Comparison of ENCODE assay signal across 17 cellular contexts in the genomic region with DNA sequence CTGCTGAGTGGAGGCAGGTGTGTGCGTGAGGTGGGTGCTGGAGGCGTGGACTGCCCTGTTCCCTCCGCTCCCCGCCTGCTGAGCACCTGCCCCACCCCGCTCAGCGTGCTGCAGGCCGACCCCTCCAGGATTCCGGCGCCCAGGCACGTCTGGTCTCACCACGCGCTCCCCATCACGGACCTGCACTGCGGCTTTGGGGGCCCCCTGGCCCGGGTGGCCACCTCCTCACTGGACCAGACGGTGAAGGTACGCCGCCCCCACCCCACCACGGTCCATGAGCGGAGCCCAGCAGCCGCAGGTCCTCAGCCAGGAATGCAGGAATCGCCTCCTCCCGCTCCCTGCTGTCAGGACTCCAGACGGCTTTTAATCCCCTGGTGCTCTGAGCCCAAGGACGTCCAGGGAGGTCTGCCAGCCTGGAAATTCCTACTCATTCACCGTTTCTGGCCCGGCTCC. TPM values are rescaled to one million over a fixed set of nuclear protein-coding genes. Genes with fewer than 3 reads are reported as not detected.
DNase-seq lines count a peak whose midpoint lies in the region; ATAC-seq, FAIRE-seq and TF ChIP-seq lines count a peak whose summit lies in the region.
"Had no signal": no experiment of that assay in that cellular context is flagged by ENCODE, and none has a peak within 500 bp of the region (broad histone marks: within the 10 kb centered on the region; RNA-seq: fewer than 3 reads in every experiment).

No MANE protein-coding gene starts in this region.

- H2AK9ac ChIP-seq in IMR-90 (replicated peaks; ENCODE audit: low read depth, low read length, poor library complexity) = no peak overlapping the region

- H2BK15ac ChIP-seq in IMR-90 (ENCODE audit: low read depth, low read length) = no peak overlapping the region
- no peak overlapping the region for H2BK15ac ChIP-seq in mesendoderm (replicated peaks; ENCODE audit: low read depth)

- H3K79me1 ChIP-seq in IMR-90 (ENCODE audit: low read depth in 1 of 2, low read length in 2 of 2) (peaks cover 0 to 19% of the 10 kb centered on the region in 2 experiments; a peak in 3 of 4 replicates), mesendoderm (ENCODE audit: low read length) (peaks cover 3% of the 10 kb centered on the region)

- no peak overlapping the region for H3K4me2 ChIP-seq in IMR-90 (ENCODE audit: low read depth, low read length)
- no peak overlapping the region for H3K4me2 ChIP-seq in mesendoderm (ENCODE audit: low read length)

- H3K4me3 Mint-ChIP-seq in activated CD4-positive, alpha-beta memory T cell treated with anti-CD3 and anti-CD28 coated beads, Interleukin-2, amount 10 ng/mL, durations not matched to agents 7 days and 5 days = no peak overlapping the region
- H3K4me3 Mint-ChIP-seq in T-cell = no peak overlapping the region
- H3K4me3 Mint-ChIP-seq: CD8-positive, alpha-beta memory T cell had no signal

- H2BK20ac ChIP-seq in IMR-90 (ENCODE audit: low read depth, low read length) = no peak overlapping the region

- H3K27me3 ChIP-seq in IMR-90 (ENCODE audit: control insufficient read depth, insufficient read depth, low read length) (no peaks in the 10 kb centered on the region), adrenal gland (no peaks in the 10 kb centered on the region), mesendoderm (ENCODE audit: insufficient read depth, low read length, poor library complexity) (no peaks in the 10 kb centered on the region)
- H3K27me3 ChIP-seq: SJSA1 had no signal

- intact Hi-C loops in IMR-90 (cut with micrococcal nuclease) (no loop called here), adrenal gland (cut with DNase I) (loop anchor here in 1 of 2 donors (10.0 kb wide), 1 partner anchor 215 kb away; no protein-coding TSS in a partner anchor)

- H4K20me1 ChIP-seq in IMR-90 (ENCODE audit: insufficient read depth, low read length) = peaks cover 3% of the 10 kb centered on the region

- H2BK5ac ChIP-seq in IMR-90 (ENCODE audit: low read depth, low read length, poor library complexity, severe bottlenecking) = no peak overlapping the region
- no peak overlapping the region for H2BK5ac ChIP-seq in mesendoderm (ENCODE audit: low read length)

- H2AK5ac ChIP-seq in IMR-90 (ENCODE audit: low read depth, low read length) (no peak overlapping the region), mesendoderm (ENCODE audit: low read length) (no peak overlapping the region)

- H3K23ac ChIP-seq in IMR-90 (ENCODE audit: low read depth, low read length) = no peak overlapping the region
- H3K23ac ChIP-seq in mesendoderm (ENCODE audit: low read length) = no peak overlapping the region

- TF ChIP-seq CTCF in D721Med (IDR thresholded peaks at IDR 0.05; ENCODE audit: insufficient read depth, missing control alignments) (no peak), IMR-90 (conservative IDR thresholded peaks at IDR 0.05; ENCODE audit: low read depth, low read length) (no peak), adrenal gland (IDR thresholded peaks at IDR 0.05) (no peak)

- no peaks in the 10 kb centered on the region for H3K9me1 ChIP-seq in IMR-90 (ENCODE audit: insufficient read depth, low read length)

- CTCF ChIA-PET in IMR-90 (lab: Yijun Ruan, JAX) (no interaction called here), T-cell (lab: Charles Lee) (no interaction called here)
- CTCF ChIA-PET in activated CD4-positive, alpha-beta memory T cell treated with anti-CD3 and anti-CD28 coated beads, Interleukin-2, amount 10 ng/mL, durations not matched to agents 7 days and 5 days (lab: Charles Lee) = no interaction called here

- H3K27me3 Mint-ChIP-seq in activated CD4-positive, alpha-beta memory T cell treated with anti-CD3 and anti-CD28 coated beads, Interleukin-2, amount 10 ng/mL, durations not matched to agents 7 days and 5 days = no peaks in the 10 kb centered on the region
- no peaks in the 10 kb centered on the region for H3K27me3 Mint-ChIP-seq in T-cell
- H3K27me3 Mint-ChIP-seq: CD8-positive, alpha-beta memory T cell had no signal

- H3K4ac ChIP-seq in IMR-90 (ENCODE audit: low read depth, low read length) (no peak overlapping the region), mesendoderm (ENCODE audit: low read depth, low read length) (no peak overlapping the region)

- TF ChIP-seq POLR2A in IMR-90 (IDR thresholded peaks at IDR 0.05; ENCODE audit: low read depth, low read length) (no peak), adrenal gland (IDR thresholded peaks at IDR 0.05) (peak in 1 of 2 donors; percentile 28)

- H3K36me3 ChIP-seq in IMR-90 (ENCODE audit: control insufficient read depth, insufficient read depth, low read length) (peaks cover 51% of the 10 kb centered on the region), adrenal gland (replicated peaks in 1 of 2) (peaks cover 0 to 18% of the 10 kb centered on the region in 2 donors), mesendoderm (ENCODE audit: control insufficient read depth, insufficient read depth, low read length) (peaks cover 8% of the 10 kb centered on the region)

- no peak overlapping the region for H3K27ac ChIP-seq in IMR-90 (ENCODE audit: insufficient read depth, low read length)
- H3K27ac ChIP-seq in adrenal gland = peak overlapping the region; percentile 39 to 91 (median 79)
- H3K27ac ChIP-seq in mesendoderm (ENCODE audit: low read depth, low read length) = no peak overlapping the region
- H3K27ac ChIP-seq: BLaER1 treated with 17β-estradiol and CSF1 and Interleukin-3, amounts not matched to agents 10 nM and 100 nM; SJSA1 had no signal

- H3K4me1 Mint-ChIP-seq in activated CD4-positive, alpha-beta memory T cell treated with anti-CD3 and anti-CD28 coated beads, Interleukin-2, amount 10 ng/mL, durations not matched to agents 7 days and 5 days = peaks cover 10% of the 10 kb centered on the region
- H3K4me1 Mint-ChIP-seq in T-cell = peaks cover 2 to 7% (median 6%) of the 10 kb centered on the region in 3 donors

- no TSS peak for BruUV-seq in IMR-90 (replicated peaks; lab: Mats Ljungman, UMichigan)

- H3K9me3 ChIP-seq in IMR-90 (ENCODE audit: control insufficient read depth, insufficient read depth, low read length) (no peaks in the 10 kb centered on the region), adrenal gland (replicated peaks in 1 of 3) (no peaks in the 10 kb centered on the region)
- H3K9me3 ChIP-seq: SJSA1 had no signal

- H3K79me2 ChIP-seq in mesendoderm (ENCODE audit: control insufficient read depth, insufficient read depth, low read length) = peaks cover 6% of the 10 kb centered on the region

- no peak for FAIRE-seq in D721Med (lab: Jason Lieb, UNC)

- POLR2A ChIA-PET in IMR-90 (lab: Charles Lee; ENCODE audit: unreplicated experiment) = no interaction called here
- POLR2A ChIA-PET in activated CD4-positive, alpha-beta memory T cell treated with anti-CD3 and anti-CD28 coated beads, Interleukin-2, amount 10 ng/mL, durations not matched to agents 7 days and 5 days (lab: Charles Lee) = no interaction called here
- POLR2A ChIA-PET in T-cell (lab: Charles Lee) = interaction anchor here in 1 of 2 donors (0.6 kb wide), 1 partner anchor 40 kb away, joined by 5 read pairs; no protein-coding TSS in a partner anchor

- no peak overlapping the region for H2BK120ac ChIP-seq in IMR-90 (ENCODE audit: low read depth, low read length)
- H2BK120ac ChIP-seq in mesendoderm (ENCODE audit: low read depth, low read length) = no peak overlapping the region

- no peak overlapping the region for H4K91ac ChIP-seq in IMR-90 (ENCODE audit: insufficient read depth, low read depth, low read length)

- no peaks in the 10 kb centered on the region for H3K9me3 Mint-ChIP-seq in activated CD4-positive, alpha-beta memory T cell treated with anti-CD3 and anti-CD28 coated beads, Interleukin-2, amount 10 ng/mL, durations not matched to agents 7 days and 5 days
- no peaks in the 10 kb centered on the region for H3K9me3 Mint-ChIP-seq in T-cell
- H3K9me3 Mint-ChIP-seq: CD8-positive, alpha-beta memory T cell had no signal

- H3K14ac ChIP-seq in IMR-90 (replicated peaks; ENCODE audit: low read depth, low read length) = no peak overlapping the region

- H3K9ac ChIP-seq in IMR-90 (ENCODE audit: low read depth, low read length) = no peak overlapping the region
- no peak overlapping the region for H3K9ac ChIP-seq in mesendoderm (ENCODE audit: low read length)

- H3K27ac Mint-ChIP-seq in activated CD4-positive, alpha-beta memory T cell treated with anti-CD3 and anti-CD28 coated beads, Interleukin-2, amount 10 ng/mL, durations not matched to agents 7 days and 5 days = no peak overlapping the region
- no peak overlapping the region for H3K27ac Mint-ChIP-seq in T-cell

- dilution Hi-C loops in IMR-90 (cut with HindIII; ENCODE audit: low sequenced_read_pairs, unreplicated experiment) = no loop called here

- H3K56ac ChIP-seq in IMR-90 (ENCODE audit: extremely low read depth, insufficient read depth, low read length) = no peak overlapping the region
- H3K56ac ChIP-seq in mesendoderm (ENCODE audit: low read length) = no peak overlapping the region

- TF ChIP-seq RAD21 in IMR-90 (IDR thresholded peaks at IDR 0.05; ENCODE audit: low read length) = no peak

- H3K4me1 ChIP-seq in IMR-90 (ENCODE audit: control insufficient read depth, insufficient read depth, low read length) (no peaks in the 10 kb centered on the region; the same call in 1 of the 2 replicates), adrenal gland (replicated peaks in 1 of 2) (peaks cover 15 to 28% of the 10 kb centered on the region in 2 donors), mesendoderm (ENCODE audit: control insufficient read depth, low read depth, low read length) (no peaks in the 10 kb centered on the region)

- DNase-seq in D721Med (ENCODE audit: insufficient read length, low spot score) (peak; percentile 64), IMR-90 (no peak), adrenal gland (peak; percentile 87 to 92 (median 91)), mesendoderm (peak; percentile 42), cerebellar cortex (ENCODE audit: low spot score) (no peak), T-cell (no peak), amygdala (lab: John Stamatoyannopoulos, UW) (no peak)
- DNase-seq in activated CD4-positive, alpha-beta memory T cell treated with anti-CD3 and anti-CD28 coated beads, Interleukin-2, amount 10 ng/mL, durations not matched to agents 7 days and 5 days = no peak
- DNase-seq: NCI-H1417 treated with DMSO at 0.1 percent for 48 hours, NCI-H187 treated with DMSO at 0.1 percent for 48 hours, NCI-H2227 treated with DMSO at 0.1 percent for 48 hours, NCI-H524 had no signal

- ATAC-seq in IMR-90 (ENCODE audit: low read depth) (no peak), T-cell (replicated peaks in 1 of 4) (no peak)

- no peak overlapping the region for H3K4me3 ChIP-seq in IMR-90 (ENCODE audit: insufficient read depth, low read depth, low read length)
- no peak overlapping the region for H3K4me3 ChIP-seq in adrenal gland
- no peak overlapping the region for H3K4me3 ChIP-seq in mesendoderm (ENCODE audit: low read length)
- H3K4me3 ChIP-seq: BLaER1 treated with 17β-estradiol and CSF1 and Interleukin-3, amounts not matched to agents 10 nM and 100 nM; SJSA1 had no signal

- peaks cover 20% of the 10 kb centered on the region for H3K36me3 Mint-ChIP-seq in activated CD4-positive, alpha-beta memory T cell treated with anti-CD3 and anti-CD28 coated beads, Interleukin-2, amount 10 ng/mL, durations not matched to agents 7 days and 5 days (ENCODE audit: low read depth)
- H3K36me3 Mint-ChIP-seq in T-cell = peaks cover 13% of the 10 kb centered on the region

- 90% methylated on average over 18 of the region's 27 CpGs; no CpG with 5 or more reads in 1 of the 2 experiments for WGBS in IMR-90 (ENCODE audit: extremely low coverage in 2 of 2, insufficient read length in 1 of 2), 2 experiments
- 45 to 64% (median 52%) methylated on average over 9 to 27 of the region's 27 CpGs for WGBS in adrenal gland, 4 donors
- whole genome bisulfite sequencing in mesendoderm (ENCODE audit: extremely low coverage, insufficient coverage, low lambda C conversion rate) = no CpG with 5 or more reads among the region's 27 CpGs

- in situ Hi-C loops in IMR-90 (cut with MboI; ENCODE audit: low sequenced_read_pairs) = no loop called here

- peak overlapping the region; percentile 43 for H2AFZ ChIP-seq in IMR-90 (replicated peaks; ENCODE audit: low read length, poor library complexity)

- H4K5ac ChIP-seq in IMR-90 (ENCODE audit: low read depth, low read length) (no peak overlapping the region), mesendoderm (ENCODE audit: low read length) (no peak overlapping the region)

- H4K8ac ChIP-seq in IMR-90 (ENCODE audit: low read depth in 2 of 2, low read length in 2 of 2) (no peak overlapping the region), mesendoderm (ENCODE audit: low read depth, low read length) (no peak overlapping the region)

- H3K18ac ChIP-seq in IMR-90 (ENCODE audit: low read depth, low read length) = no peak overlapping the region
- no peak overlapping the region for H3K18ac ChIP-seq in mesendoderm (ENCODE audit: low read length)

RNA-seq across cellular contexts. Expression of gene WDR18, which starts 6.0 kb away (rescaled TPM):
- 37.1 and 38.9 TPM in 2 replicates for total RNA-seq in IMR-90 (2012; rRNA removed)
- 56.9 and 74.5 TPM in 2 replicates for polyA plus RNA-seq in IMR-90 (2012; rRNA removed)
- polyA plus RNA-seq in IMR-90 (2012; cell fraction: cytosol; rRNA removed) = 28.1 and 66.5 TPM in 2 replicates
- polyA plus RNA-seq in IMR-90 (2012; cell fraction: nucleus; rRNA removed; ENCODE audit: low replicate concordance) = 114 and 350 TPM in 2 replicates
- 10 to 100 TPM; 24.2 to 78.7 (median 53.8) TPM for total RNA-seq in adrenal gland
- 100 to 1,000 TPM in 1 of 3 donors, 10 to 100 TPM in 1, 1 to 10 TPM in 1; 5.4 to 140 (median 98.6) TPM for polyA plus RNA-seq in adrenal gland
- 61.9 TPM for polyA plus RNA-seq in mesendoderm (2013, experiment 1 of 2)
- polyA plus RNA-seq in mesendoderm (2013, experiment 2 of 2) = 58.1 TPM
- 10 to 100 TPM; 42.0 to 44.3 TPM for total RNA-seq in activated CD4-positive, alpha-beta memory T cell treated with anti-CD3 and anti-CD28 coated beads, Interleukin-2, amount 10 ng/mL, durations not matched to agents 7 days and 5 days
- 10 to 100 TPM; 24.6 to 65.9 (median 53.5) TPM for total RNA-seq in T-cell

RNA-seq across cellular contexts. Expression of gene GRIN3B, which starts 10.1 kb away (rescaled TPM):
- total RNA-seq in IMR-90 (2012; rRNA removed) (under 0.01 and 0.28 TPM in 2 replicates), adrenal gland (under 1 TPM in 3 of 8 donors, not detected in 5; 0.08 to 0.18 (median 0.14) TPM), T-cell (under 1 TPM in 3 of 5 donors, not detected in 2; 0.07 to 0.44 (median 0.09) TPM)
- polyA plus RNA-seq in IMR-90 (2012; rRNA removed) (0.91 and 1.8 TPM in 2 replicates), adrenal gland (under 1 TPM in 1 of 3 donors, not detected in 2; 0.24 TPM)
- 1.0 and 2.6 TPM in 2 replicates for polyA plus RNA-seq in IMR-90 (2012; cell fraction: cytosol; rRNA removed)
- 6.9 and 13.4 TPM in 2 replicates for polyA plus RNA-seq in IMR-90 (2012; cell fraction: nucleus; rRNA removed; ENCODE audit: low replicate concordance)
- 0.06 TPM for polyA plus RNA-seq in mesendoderm (2013, experiment 1 of 2)
- polyA plus RNA-seq in mesendoderm (2013, experiment 2 of 2) = 0.10 TPM
- under 1 TPM in 1 of 2 experiments, not detected in 1; 0.08 TPM for total RNA-seq in activated CD4-positive, alpha-beta memory T cell treated with anti-CD3 and anti-CD28 coated beads, Interleukin-2, amount 10 ng/mL, durations not matched to agents 7 days and 5 days
- total RNA-seq: CD8-positive, alpha-beta memory T cell; H4; M059J; SJSA1 had no signal
- polyA plus RNA-seq: CD8-positive, alpha-beta memory T cell had no signal

RNA-seq across cellular contexts. Expression of gene TMEM259, which starts 30.8 kb away (rescaled TPM):
- total RNA-seq in IMR-90 (2012; rRNA removed) (22.6 and 26.4 TPM in 2 replicates), adrenal gland (100 to 1,000 TPM; 126 to 308 (median 202) TPM), T-cell (100 to 1,000 TPM; 319 to 423 (median 372) TPM)
- polyA plus RNA-seq in IMR-90 (2012; rRNA removed) (153 and 181 TPM in 2 replicates), adrenal gland (100 to 1,000 TPM in 2 of 3 donors, 10 to 100 TPM in 1; 79.4 to 743 (median 370) TPM)
- polyA plus RNA-seq in IMR-90 (2012; cell fraction: cytosol; rRNA removed) = 88.4 and 194 TPM in 2 replicates
- 867 and 2,100 TPM in 2 replicates for polyA plus RNA-seq in IMR-90 (2012; cell fraction: nucleus; rRNA removed; ENCODE audit: low replicate concordance)
- 82.5 TPM for polyA plus RNA-seq in mesendoderm (2013, experiment 1 of 2)
- polyA plus RNA-seq in mesendoderm (2013, experiment 2 of 2) = 81.3 TPM
- total RNA-seq in activated CD4-positive, alpha-beta memory T cell treated with anti-CD3 and anti-CD28 coated beads, Interleukin-2, amount 10 ng/mL, durations not matched to agents 7 days and 5 days = 100 to 1,000 TPM; 181 TPM

RNA-seq across cellular contexts. Expression of gene RNU6-2, which starts 31.2 kb away (rescaled TPM):
- total RNA-seq in IMR-90 (2012; rRNA removed) (not detected in 2 replicates), adrenal gland (not detected), T-cell (not detected)
- polyA plus RNA-seq in IMR-90 (2012; rRNA removed) (not detected in 2 replicates), adrenal gland (not detected)
- not detected in 2 replicates for polyA plus RNA-seq in IMR-90 (2012; cell fraction: cytosol; rRNA removed)
- polyA plus RNA-seq in IMR-90 (2012; cell fraction: nucleus; rRNA removed; ENCODE audit: low replicate concordance) = not detected in 2 replicates
- polyA plus RNA-seq in mesendoderm (2013, experiment 1 of 2) = not detected
- polyA plus RNA-seq in mesendoderm (2013, experiment 2 of 2) = not detected
- total RNA-seq in activated CD4-positive, alpha-beta memory T cell treated with anti-CD3 and anti-CD28 coated beads, Interleukin-2, amount 10 ng/mL, durations not matched to agents 7 days and 5 days = not detected
- total RNA-seq: CD8-positive, alpha-beta memory T cell; H4; M059J; SJSA1 had no signal
- polyA plus RNA-seq: CD8-positive, alpha-beta memory T cell had no signal

RNA-seq across cellular contexts. Expression of gene CNN2, which starts 36.3 kb away (rescaled TPM):
- total RNA-seq in IMR-90 (2012; rRNA removed) = 270 and 272 TPM in 2 replicates
- 385 and 395 TPM in 2 replicates for polyA plus RNA-seq in IMR-90 (2012; rRNA removed)
- polyA plus RNA-seq in IMR-90 (2012; cell fraction: cytosol; rRNA removed) = 751 and 1,323 TPM in 2 replicates
- 398 and 523 TPM in 2 replicates for polyA plus RNA-seq in IMR-90 (2012; cell fraction: nucleus; rRNA removed; ENCODE audit: low replicate concordance)
- total RNA-seq in adrenal gland = 10 to 100 TPM; 24.2 to 64.9 (median 42.7) TPM
- polyA plus RNA-seq in adrenal gland = 10 to 100 TPM; 11.2 to 60.8 (median 52.5) TPM
- polyA plus RNA-seq in mesendoderm (2013, experiment 1 of 2) = 595 TPM
- 606 TPM for polyA plus RNA-seq in mesendoderm (2013, experiment 2 of 2)
- total RNA-seq in activated CD4-positive, alpha-beta memory T cell treated with anti-CD3 and anti-CD28 coated beads, Interleukin-2, amount 10 ng/mL, durations not matched to agents 7 days and 5 days = 100 to 1,000 TPM; 513 to 519 TPM
- total RNA-seq in T-cell = 100 to 1,000 TPM; 239 to 385 (median 314) TPM

Comparison
In these comparisons a context has a peak if more than half of its experiments do, and no peak if none do; other contexts are left out.
1. DNase-seq: peak in D721Med (single experiment), adrenal gland (7 of 7) and mesendoderm (single experiment); none in IMR-90 (single experiment), activated CD4-positive, alpha-beta memory T cell treated with anti-CD3 and anti-CD28 coated beads, Interleukin-2, amount 10 ng/mL, durations not matched to agents 7 days and 5 days (single experiment), cerebellar cortex (single experiment), T-cell (0 of 34) and amygdala (0 of 56).
2. H3K27ac ChIP-seq: peak in adrenal gland (5 of 5); none in IMR-90 (single experiment) and mesendoderm (single experiment).